8 cellular contexts compared by ENCODE assay signal in the genomic region with DNA sequence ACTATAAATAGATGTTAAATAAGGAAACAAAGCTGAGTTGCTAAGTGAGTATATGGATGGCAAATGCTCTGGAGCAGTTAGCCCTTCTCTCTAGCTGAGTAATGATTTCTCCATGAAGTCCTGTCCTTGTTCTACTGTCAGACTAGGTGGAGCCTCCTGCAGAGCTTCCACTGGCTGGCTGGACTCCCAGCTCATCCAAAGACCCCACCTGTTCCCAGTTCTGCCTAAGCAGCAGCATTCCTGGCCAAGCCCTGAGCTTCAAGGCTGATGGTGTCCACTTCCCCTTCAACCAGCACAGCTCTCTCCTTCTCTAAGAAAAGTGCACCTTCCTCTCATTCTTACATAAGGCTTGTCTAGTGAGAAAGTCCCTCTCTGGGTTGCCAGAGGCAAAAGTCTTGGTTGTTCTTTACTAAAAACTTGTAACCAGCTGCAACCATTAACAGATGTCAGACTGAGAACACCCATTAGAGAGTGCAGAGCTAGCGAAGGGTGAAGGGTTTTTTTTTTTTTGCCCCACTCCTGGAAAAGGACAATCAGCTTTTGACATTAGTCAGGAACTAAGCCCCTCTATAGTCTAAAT. TPM values are rescaled to one million over a fixed set of nuclear protein-coding genes. Genes with fewer than 3 reads are reported as not detected.
DNase-seq lines count a peak whose midpoint lies in the region; ATAC-seq and TF ChIP-seq lines count a peak whose summit lies in the region.
"Had no signal": no experiment of that assay in that cellular context is flagged by ENCODE, and none has a peak within 500 bp of the region (broad histone marks: within the 10 kb centered on the region; RNA-seq: fewer than 3 reads in every experiment).

No MANE protein-coding gene starts in this region.

- H3K4me3 Mint-ChIP-seq in activated naive CD8-positive, alpha-beta T cell treated with anti-CD3 and anti-CD28 coated beads, Interleukin-2, amount 50 U/mL, for 24 hours, result no peak overlapping the region
- no peak overlapping the region for H3K4me3 Mint-ChIP-seq in endothelial cell (ENCODE audit: unreplicated experiment)

- no peaks in the 10 kb centered on the region for H3K27me3 Mint-ChIP-seq in activated naive CD8-positive, alpha-beta T cell treated with anti-CD3 and anti-CD28 coated beads, Interleukin-2, amount 50 U/mL, for 24 hours
- peaks cover 2% of the 10 kb centered on the region for H3K27me3 Mint-ChIP-seq in endothelial cell (ENCODE audit: unreplicated experiment)

- H3K27ac Mint-ChIP-seq in activated naive CD8-positive, alpha-beta T cell treated with anti-CD3 and anti-CD28 coated beads, Interleukin-2, amount 50 U/mL, for 24 hours, result peak overlapping the region; percentile 20
- H3K27ac Mint-ChIP-seq in endothelial cell (ENCODE audit: unreplicated experiment), result no peak overlapping the region

- H3K4me1 Mint-ChIP-seq in activated naive CD8-positive, alpha-beta T cell treated with anti-CD3 and anti-CD28 coated beads, Interleukin-2, amount 50 U/mL, for 24 hours, result peaks cover 62% of the 10 kb centered on the region
- peaks cover 18% of the 10 kb centered on the region for H3K4me1 Mint-ChIP-seq in endothelial cell (ENCODE audit: unreplicated experiment)

- H3K9me3 Mint-ChIP-seq in activated naive CD8-positive, alpha-beta T cell treated with anti-CD3 and anti-CD28 coated beads, Interleukin-2, amount 50 U/mL, for 24 hours, result peaks cover 8% of the 10 kb centered on the region
- no peaks in the 10 kb centered on the region for H3K9me3 Mint-ChIP-seq in endothelial cell (ENCODE audit: unreplicated experiment)

- no peak for TF ChIP-seq CTCF in endothelial cell (IDR thresholded peaks at IDR 0.05; ENCODE audit: unreplicated experiment)

- peak; percentile 50 for ATAC-seq in GM18858 (IDR thresholded peaks at IDR 0.05; ENCODE audit: unreplicated experiment)
- ATAC-seq in GM21390 (IDR thresholded peaks at IDR 0.05; ENCODE audit: unreplicated experiment), result peak; percentile 49
- peak; percentile 50 for ATAC-seq in HG03175 (IDR thresholded peaks at IDR 0.05; ENCODE audit: unreplicated experiment)
- no peak for ATAC-seq in activated naive CD8-positive, alpha-beta T cell treated with anti-CD3 and anti-CD28 coated beads, Interleukin-2, amount 50 U/mL, for 24 hours
- ATAC-seq: K562 had no signal

- no peak for DNase-seq in activated naive CD8-positive, alpha-beta T cell treated with anti-CD3 and anti-CD28 coated beads, Interleukin-2, amount 50 U/mL, for 24 hours
- no peak for DNase-seq in endothelial cell (ENCODE audit: low spot score)
- no peak for DNase-seq in middle frontal gyrus (ENCODE audit: extremely low spot score, low spot score)
- no peak for DNase-seq in DMS79 treated with DMSO at 0.1 percent for 48 hours (lab: John Stamatoyannopoulos, UW)

- H3K36me3 Mint-ChIP-seq in activated naive CD8-positive, alpha-beta T cell treated with anti-CD3 and anti-CD28 coated beads, Interleukin-2, amount 50 U/mL, for 24 hours (ENCODE audit: low read depth), result peaks cover 2% of the 10 kb centered on the region
- H3K36me3 Mint-ChIP-seq in endothelial cell (ENCODE audit: low read depth, unreplicated experiment), result no peaks in the 10 kb centered on the region

RNA-seq across cellular contexts. Expression of gene CXCR4, which starts 58.9 kb away (rescaled TPM):
- total RNA-seq in endothelial cell (ENCODE audit: unreplicated experiment), result 255 TPM
